Comparison of ENCODE assay signal across 1 cellular context in the genomic region with DNA sequence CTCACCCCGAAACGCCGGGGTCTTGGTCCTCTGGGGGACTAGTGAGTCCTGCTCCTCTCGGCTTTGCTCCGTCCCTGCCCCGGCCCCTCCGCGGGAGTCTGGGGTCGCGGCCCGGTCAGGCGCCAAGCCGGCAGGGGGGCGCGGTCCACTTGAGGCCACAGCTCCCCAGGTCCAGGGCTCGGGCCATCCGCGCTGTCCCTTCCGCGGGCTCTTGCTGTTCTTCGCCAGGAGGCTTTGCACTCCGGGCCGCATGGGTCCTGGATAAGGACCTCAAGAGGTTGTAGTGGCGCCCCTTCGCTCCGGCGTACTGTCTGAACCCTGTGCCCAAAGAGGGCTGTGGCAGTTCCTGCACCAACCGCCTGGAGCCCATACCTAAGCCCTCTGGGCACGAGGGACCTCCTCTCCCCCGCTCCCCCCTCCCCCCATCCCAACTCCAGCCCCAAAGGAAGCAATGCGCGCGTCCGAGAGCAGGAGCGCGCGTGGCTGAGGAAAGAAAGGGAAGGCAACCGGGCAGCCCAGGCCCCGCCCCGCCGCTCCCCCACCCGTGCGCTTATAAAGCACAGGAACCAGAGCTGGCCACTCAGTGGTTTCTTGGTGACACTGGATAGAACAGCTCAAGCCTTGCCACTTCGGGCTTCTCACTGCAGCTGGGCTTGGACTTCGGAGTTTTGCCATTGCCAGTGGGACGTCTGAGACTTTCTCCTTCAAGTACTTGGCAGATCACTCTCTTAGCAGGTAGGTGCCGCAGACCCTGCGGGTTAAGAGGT.
TF ChIP-seq lines count a peak whose summit lies in the region.

A gene with protein sequence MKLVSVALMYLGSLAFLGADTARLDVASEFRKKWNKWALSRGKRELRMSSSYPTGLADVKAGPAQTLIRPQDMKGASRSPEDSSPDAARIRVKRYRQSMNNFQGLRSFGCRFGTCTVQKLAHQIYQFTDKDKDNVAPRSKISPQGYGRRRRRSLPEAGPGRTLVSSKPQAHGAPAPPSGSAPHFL (plus strand): TSS at position 579 of the 767 bp plus-strand sequence. CDS start 628 bp downstream, outside the sequence.

TF ChIP-seq in HEK293, 187 proteins besides CTCF, POLR2A, EP300 and RAD21 (continued from another document):
- TF ChIP-seq, protein P1, sequence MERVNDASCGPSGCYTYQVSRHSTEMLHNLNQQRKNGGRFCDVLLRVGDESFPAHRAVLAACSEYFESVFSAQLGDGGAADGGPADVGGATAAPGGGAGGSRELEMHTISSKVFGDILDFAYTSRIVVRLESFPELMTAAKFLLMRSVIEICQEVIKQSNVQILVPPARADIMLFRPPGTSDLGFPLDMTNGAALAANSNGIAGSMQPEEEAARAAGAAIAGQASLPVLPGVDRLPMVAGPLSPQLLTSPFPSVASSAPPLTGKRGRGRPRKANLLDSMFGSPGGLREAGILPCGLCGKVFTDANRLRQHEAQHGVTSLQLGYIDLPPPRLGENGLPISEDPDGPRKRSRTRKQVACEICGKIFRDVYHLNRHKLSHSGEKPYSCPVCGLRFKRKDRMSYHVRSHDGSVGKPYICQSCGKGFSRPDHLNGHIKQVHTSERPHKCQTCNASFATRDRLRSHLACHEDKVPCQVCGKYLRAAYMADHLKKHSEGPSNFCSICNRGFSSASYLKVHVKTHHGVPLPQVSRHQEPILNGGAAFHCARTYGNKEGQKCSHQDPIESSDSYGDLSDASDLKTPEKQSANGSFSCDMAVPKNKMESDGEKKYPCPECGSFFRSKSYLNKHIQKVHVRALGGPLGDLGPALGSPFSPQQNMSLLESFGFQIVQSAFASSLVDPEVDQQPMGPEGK (tag by site-specific recombination; IDR thresholded peaks at IDR 0.05) = peak; percentile 92
- TF ChIP-seq, protein P2, sequence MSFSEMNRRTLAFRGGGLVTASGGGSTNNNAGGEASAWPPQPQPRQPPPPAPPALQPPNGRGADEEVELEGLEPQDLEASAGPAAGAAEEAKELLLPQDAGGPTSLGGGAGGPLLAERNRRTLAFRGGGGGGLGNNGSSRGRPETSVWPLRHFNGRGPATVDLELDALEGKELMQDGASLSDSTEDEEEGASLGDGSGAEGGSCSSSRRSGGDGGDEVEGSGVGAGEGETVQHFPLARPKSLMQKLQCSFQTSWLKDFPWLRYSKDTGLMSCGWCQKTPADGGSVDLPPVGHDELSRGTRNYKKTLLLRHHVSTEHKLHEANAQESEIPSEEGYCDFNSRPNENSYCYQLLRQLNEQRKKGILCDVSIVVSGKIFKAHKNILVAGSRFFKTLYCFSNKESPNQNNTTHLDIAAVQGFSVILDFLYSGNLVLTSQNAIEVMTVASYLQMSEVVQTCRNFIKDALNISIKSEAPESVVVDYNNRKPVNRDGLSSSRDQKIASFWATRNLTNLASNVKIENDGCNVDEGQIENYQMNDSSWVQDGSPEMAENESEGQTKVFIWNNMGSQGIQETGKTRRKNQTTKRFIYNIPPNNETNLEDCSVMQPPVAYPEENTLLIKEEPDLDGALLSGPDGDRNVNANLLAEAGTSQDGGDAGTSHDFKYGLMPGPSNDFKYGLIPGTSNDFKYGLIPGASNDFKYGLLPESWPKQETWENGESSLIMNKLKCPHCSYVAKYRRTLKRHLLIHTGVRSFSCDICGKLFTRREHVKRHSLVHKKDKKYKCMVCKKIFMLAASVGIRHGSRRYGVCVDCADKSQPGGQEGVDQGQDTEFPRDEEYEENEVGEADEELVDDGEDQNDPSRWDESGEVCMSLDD (tag by site-specific recombination; IDR thresholded peaks at IDR 0.05) = peak; percentile 71; the same call in 1 of the 2 replicates
- TF ChIP-seq SP3 (tag by site-specific recombination; IDR thresholded peaks at IDR 0.05) = peak; percentile 59
- 0 out of 2 replicates have a peak, but pooled peaks have one; percentile 13 for TF ChIP-seq ZNF558 (tag by site-specific recombination; IDR thresholded peaks at IDR 0.05)
- TF ChIP-seq GLIS2 (tag by site-specific recombination; IDR thresholded peaks at IDR 0.05) = peak; percentile 85
- peak; percentile 51; the same call in 1 of the 2 replicates for TF ChIP-seq ZEB2 (tag by site-specific recombination; IDR thresholded peaks at IDR 0.05)
- peak; percentile 76; the same call in 1 of the 2 replicates for TF ChIP-seq ZNF600 (tag by site-specific recombination; IDR thresholded peaks at IDR 0.05)
- TF ChIP-seq, protein P3, sequence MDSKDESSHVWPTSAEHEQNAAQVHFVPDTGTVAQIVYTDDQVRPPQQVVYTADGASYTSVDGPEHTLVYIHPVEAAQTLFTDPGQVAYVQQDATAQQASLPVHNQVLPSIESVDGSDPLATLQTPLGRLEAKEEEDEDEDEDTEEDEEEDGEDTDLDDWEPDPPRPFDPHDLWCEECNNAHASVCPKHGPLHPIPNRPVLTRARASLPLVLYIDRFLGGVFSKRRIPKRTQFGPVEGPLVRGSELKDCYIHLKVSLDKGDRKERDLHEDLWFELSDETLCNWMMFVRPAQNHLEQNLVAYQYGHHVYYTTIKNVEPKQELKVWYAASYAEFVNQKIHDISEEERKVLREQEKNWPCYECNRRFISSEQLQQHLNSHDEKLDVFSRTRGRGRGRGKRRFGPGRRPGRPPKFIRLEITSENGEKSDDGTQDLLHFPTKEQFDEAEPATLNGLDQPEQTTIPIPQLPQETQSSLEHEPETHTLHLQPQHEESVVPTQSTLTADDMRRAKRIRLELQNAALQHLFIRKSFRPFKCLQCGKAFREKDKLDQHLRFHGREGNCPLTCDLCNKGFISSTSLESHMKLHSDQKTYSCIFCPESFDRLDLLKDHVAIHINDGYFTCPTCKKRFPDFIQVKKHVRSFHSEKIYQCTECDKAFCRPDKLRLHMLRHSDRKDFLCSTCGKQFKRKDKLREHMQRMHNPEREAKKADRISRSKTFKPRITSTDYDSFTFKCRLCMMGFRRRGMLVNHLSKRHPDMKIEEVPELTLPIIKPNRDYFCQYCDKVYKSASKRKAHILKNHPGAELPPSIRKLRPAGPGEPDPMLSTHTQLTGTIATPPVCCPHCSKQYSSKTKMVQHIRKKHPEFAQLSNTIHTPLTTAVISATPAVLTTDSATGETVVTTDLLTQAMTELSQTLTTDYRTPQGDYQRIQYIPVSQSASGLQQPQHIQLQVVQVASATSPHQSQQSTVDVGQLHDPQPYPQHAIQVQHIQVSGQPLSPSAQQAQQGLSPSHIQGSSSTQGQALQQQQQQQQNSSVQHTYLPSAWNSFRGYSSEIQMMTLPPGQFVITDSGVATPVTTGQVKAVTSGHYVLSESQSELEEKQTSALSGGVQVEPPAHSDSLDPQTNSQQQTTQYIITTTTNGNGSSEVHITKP (tag by site-specific recombination; IDR thresholded peaks at IDR 0.05) = peak; percentile 8; the same call in 1 of the 2 replicates
- peak; percentile 14; the same call in 1 of the 2 replicates for TF ChIP-seq ZNF561 (tag by site-specific recombination; IDR thresholded peaks at IDR 0.05; ENCODE audit: borderline replicate concordance)
- TF ChIP-seq EGR2 (tag by site-specific recombination; IDR thresholded peaks at IDR 0.05; ENCODE audit: low read depth) = no peak
- TF ChIP-seq KLF10 (tag by site-specific recombination; IDR thresholded peaks at IDR 0.05) = no peak
- peak; percentile 36 for TF ChIP-seq GLIS1 (tag by site-specific recombination; IDR thresholded peaks at IDR 0.05)
- TF ChIP-seq, protein P4, sequence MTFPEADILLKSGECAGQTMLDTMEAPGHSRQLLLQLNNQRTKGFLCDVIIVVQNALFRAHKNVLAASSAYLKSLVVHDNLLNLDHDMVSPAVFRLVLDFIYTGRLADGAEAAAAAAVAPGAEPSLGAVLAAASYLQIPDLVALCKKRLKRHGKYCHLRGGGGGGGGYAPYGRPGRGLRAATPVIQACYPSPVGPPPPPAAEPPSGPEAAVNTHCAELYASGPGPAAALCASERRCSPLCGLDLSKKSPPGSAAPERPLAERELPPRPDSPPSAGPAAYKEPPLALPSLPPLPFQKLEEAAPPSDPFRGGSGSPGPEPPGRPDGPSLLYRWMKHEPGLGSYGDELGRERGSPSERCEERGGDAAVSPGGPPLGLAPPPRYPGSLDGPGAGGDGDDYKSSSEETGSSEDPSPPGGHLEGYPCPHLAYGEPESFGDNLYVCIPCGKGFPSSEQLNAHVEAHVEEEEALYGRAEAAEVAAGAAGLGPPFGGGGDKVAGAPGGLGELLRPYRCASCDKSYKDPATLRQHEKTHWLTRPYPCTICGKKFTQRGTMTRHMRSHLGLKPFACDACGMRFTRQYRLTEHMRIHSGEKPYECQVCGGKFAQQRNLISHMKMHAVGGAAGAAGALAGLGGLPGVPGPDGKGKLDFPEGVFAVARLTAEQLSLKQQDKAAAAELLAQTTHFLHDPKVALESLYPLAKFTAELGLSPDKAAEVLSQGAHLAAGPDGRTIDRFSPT (tag by site-specific recombination; IDR thresholded peaks at IDR 0.05) = peak; percentile 73; the same call in 1 of the 2 replicates
- peak; percentile 98 for TF ChIP-seq ZBTB8A (tag by site-specific recombination; IDR thresholded peaks at IDR 0.05)
- no peak for TF ChIP-seq ZNF175 (tag by site-specific recombination; IDR thresholded peaks at IDR 0.05)
- TF ChIP-seq, protein P5, sequence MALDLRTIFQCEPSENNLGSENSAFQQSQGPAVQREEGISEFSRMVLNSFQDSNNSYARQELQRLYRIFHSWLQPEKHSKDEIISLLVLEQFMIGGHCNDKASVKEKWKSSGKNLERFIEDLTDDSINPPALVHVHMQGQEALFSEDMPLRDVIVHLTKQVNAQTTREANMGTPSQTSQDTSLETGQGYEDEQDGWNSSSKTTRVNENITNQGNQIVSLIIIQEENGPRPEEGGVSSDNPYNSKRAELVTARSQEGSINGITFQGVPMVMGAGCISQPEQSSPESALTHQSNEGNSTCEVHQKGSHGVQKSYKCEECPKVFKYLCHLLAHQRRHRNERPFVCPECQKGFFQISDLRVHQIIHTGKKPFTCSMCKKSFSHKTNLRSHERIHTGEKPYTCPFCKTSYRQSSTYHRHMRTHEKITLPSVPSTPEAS (tag by site-specific recombination; IDR thresholded peaks at IDR 0.05) = no peak
- TF ChIP-seq, protein P6, sequence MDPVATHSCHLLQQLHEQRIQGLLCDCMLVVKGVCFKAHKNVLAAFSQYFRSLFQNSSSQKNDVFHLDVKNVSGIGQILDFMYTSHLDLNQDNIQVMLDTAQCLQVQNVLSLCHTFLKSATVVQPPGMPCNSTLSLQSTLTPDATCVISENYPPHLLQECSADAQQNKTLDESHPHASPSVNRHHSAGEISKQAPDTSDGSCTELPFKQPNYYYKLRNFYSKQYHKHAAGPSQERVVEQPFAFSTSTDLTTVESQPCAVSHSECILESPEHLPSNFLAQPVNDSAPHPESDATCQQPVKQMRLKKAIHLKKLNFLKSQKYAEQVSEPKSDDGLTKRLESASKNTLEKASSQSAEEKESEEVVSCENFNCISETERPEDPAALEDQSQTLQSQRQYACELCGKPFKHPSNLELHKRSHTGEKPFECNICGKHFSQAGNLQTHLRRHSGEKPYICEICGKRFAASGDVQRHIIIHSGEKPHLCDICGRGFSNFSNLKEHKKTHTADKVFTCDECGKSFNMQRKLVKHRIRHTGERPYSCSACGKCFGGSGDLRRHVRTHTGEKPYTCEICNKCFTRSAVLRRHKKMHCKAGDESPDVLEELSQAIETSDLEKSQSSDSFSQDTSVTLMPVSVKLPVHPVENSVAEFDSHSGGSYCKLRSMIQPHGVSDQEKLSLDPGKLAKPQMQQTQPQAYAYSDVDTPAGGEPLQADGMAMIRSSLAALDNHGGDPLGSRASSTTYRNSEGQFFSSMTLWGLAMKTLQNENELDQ (tag by site-specific recombination; IDR thresholded peaks at IDR 0.05; ENCODE audit: low read depth) = no peak
- TF ChIP-seq ZNF341 (tag by site-specific recombination; IDR thresholded peaks at IDR 0.05; ENCODE audit: low read depth) = peak; percentile 79
- TF ChIP-seq, protein P7, sequence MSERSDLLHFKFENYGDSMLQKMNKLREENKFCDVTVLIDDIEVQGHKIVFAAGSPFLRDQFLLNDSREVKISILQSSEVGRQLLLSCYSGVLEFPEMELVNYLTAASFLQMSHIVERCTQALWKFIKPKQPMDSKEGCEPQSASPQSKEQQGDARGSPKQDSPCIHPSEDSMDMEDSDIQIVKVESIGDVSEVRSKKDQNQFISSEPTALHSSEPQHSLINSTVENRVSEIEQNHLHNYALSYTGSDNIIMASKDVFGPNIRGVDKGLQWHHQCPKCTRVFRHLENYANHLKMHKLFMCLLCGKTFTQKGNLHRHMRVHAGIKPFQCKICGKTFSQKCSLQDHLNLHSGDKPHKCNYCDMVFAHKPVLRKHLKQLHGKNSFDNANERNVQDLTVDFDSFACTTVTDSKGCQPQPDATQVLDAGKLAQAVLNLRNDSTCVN (tag by site-specific recombination; optimal IDR thresholded peaks at IDR 0.05) = peak; percentile 76
- peak; percentile 53 for TF ChIP-seq SP7 (tag by site-specific recombination; IDR thresholded peaks at IDR 0.05)
- peak; percentile 13; the same call in 1 of the 2 replicates for TF ChIP-seq ZNF76 (tag by site-specific recombination; IDR thresholded peaks at IDR 0.05; ENCODE audit: borderline replicate concordance, low read depth)
- 0 out of 2 replicates have a peak, but pooled peaks have one; percentile 0 for TF ChIP-seq KLF16 (tag by site-specific recombination; IDR thresholded peaks at IDR 0.05)
